ENCODE assay signal across 9 cellular contexts in genomic region chr19:41426952-41427646, GRCh38.
A peak's percentile ranks its signal among the peaks of the same experiment; 100 is the strongest.
DNase-seq lines count a peak whose midpoint lies in the region; ATAC-seq and TF ChIP-seq lines count a peak whose summit lies in the region.
"Had no signal": no experiment of that assay in that cellular context is flagged by ENCODE, and none has a peak within 500 bp of the region (broad histone marks: within the 10 kb centered on the region; RNA-seq: fewer than 3 reads in every experiment).

Gene B3GNT8 (minus strand): TSS chr19:41427374. CDS start chr19:41426778, 596 bp downstream.

- H3K4me3 Mint-ChIP-seq in memory B cell, result peak within 1 kb of the TSS; percentile 15

- H2AFZ ChIP-seq in DND-41 (ENCODE audit: low read depth, low read length), result no peak within 1 kb of the TSS

- TF ChIP-seq CTCF in DND-41 (IDR thresholded peaks at IDR 0.05; ENCODE audit: borderline replicate concordance, extremely low read depth, low read length, poor library complexity, severe bottlenecking), result no peak

- H3K27ac ChIP-seq in DND-41 (ENCODE audit: low read length), result no peak within 1 kb of the TSS
- H3K27ac ChIP-seq in effector memory CD4-positive, alpha-beta T cell (ENCODE audit: insufficient read depth, low read length, poor library complexity, severe bottlenecking), result peak within 1 kb of the TSS; percentile 60

- no peaks in the 10 kb centered on the region for H3K9me3 ChIP-seq in DND-41 (ENCODE audit: insufficient read depth, low read length, severe bottlenecking)
- H3K9me3 ChIP-seq in effector memory CD4-positive, alpha-beta T cell (ENCODE audit: control insufficient read depth, low read length), result no peaks in the 10 kb centered on the region

- no peak within 1 kb of the TSS for H3K4me2 ChIP-seq in DND-41 (ENCODE audit: insufficient read depth, low read length)

- no peaks in the 10 kb centered on the region for H3K4me1 ChIP-seq in DND-41 (ENCODE audit: insufficient read depth, low read length)
- peaks cover 23% of the 10 kb centered on the region for H3K4me1 ChIP-seq in effector memory CD4-positive, alpha-beta T cell (ENCODE audit: control insufficient read depth, insufficient read depth, low read length, poor library complexity, severe bottlenecking)

- peaks cover 50% of the 10 kb centered on the region for H3K36me3 ChIP-seq in DND-41 (ENCODE audit: insufficient read depth, low read length)
- peaks cover 24% of the 10 kb centered on the region for H3K36me3 ChIP-seq in effector memory CD4-positive, alpha-beta T cell (ENCODE audit: control insufficient read depth, insufficient read depth, low read length)

- DNase-seq in DND-41 (peak; percentile 51), NCI-H128 (lab: John Stamatoyannopoulos, UW; ENCODE audit: unreplicated experiment) (peak; percentile 47), memory B cell (ENCODE audit: low spot score in 2 of 2) (no peak), NCI-H774 (lab: John Stamatoyannopoulos, UW) (no peak)
- peak; percentile 23 to 28 for DNase-seq in activated CD4-positive, alpha-beta T cell treated with anti-CD3 and anti-CD28 coated beads, Interleukin-2, amount 50 U/mL, for 4 hours
- peak; percentile 11 to 41 (median 28) for DNase-seq in effector memory CD4-positive, alpha-beta T cell
- peak; percentile 21 to 39 for DNase-seq in stimulated activated CD8-positive, alpha-beta memory T cell treated with anti-CD3 and anti-CD28 coated beads, Interleukin-7, amount 100 ng/mL, for 48 hours (ENCODE audit: extremely low read depth in 1 of 2, low read depth in 1 of 2)

- peak; percentile 59 for ATAC-seq in DND-41 (ENCODE audit: insufficient read depth, low read depth)
- ATAC-seq in memory B cell (ENCODE audit: low read depth), result no peak
- no peak for ATAC-seq in HG02840 (IDR thresholded peaks at IDR 0.05; ENCODE audit: low FRiP score, unreplicated experiment)

- H3K9ac ChIP-seq in DND-41 (ENCODE audit: low read depth, low read length), result no peak within 1 kb of the TSS

- H3K79me2 ChIP-seq in DND-41 (ENCODE audit: insufficient read depth, low read length), result no peaks in the 10 kb centered on the region

- peaks cover 14% of the 10 kb centered on the region for H3K36me3 Mint-ChIP-seq in memory B cell

- peaks cover 10% of the 10 kb centered on the region for H3K4me1 Mint-ChIP-seq in memory B cell

- H3K27me3 ChIP-seq in DND-41 (ENCODE audit: insufficient read depth, low read length, poor library complexity), result no peaks in the 10 kb centered on the region
- no peaks in the 10 kb centered on the region for H3K27me3 ChIP-seq in effector memory CD4-positive, alpha-beta T cell (replicated peaks; ENCODE audit: control insufficient read depth, insufficient read depth, low read length, poor library complexity, severe bottlenecking)

- H3K4me3 ChIP-seq in DND-41 (ENCODE audit: low read depth in 1 of 2, low read length in 2 of 2), result no peak within 1 kb of the TSS
- peak within 1 kb of the TSS; percentile 55 for H3K4me3 ChIP-seq in effector memory CD4-positive, alpha-beta T cell (ENCODE audit: insufficient read depth, low read depth, low read length, poor library complexity, severe bottlenecking)

- no peaks in the 10 kb centered on the region for H3K27me3 Mint-ChIP-seq in memory B cell
- H3K27me3 Mint-ChIP-seq: IgD-negative memory B cell had no signal

- H3K27ac Mint-ChIP-seq in memory B cell, result peak within 1 kb of the TSS; percentile 14

- no peaks in the 10 kb centered on the region for H3K9me3 Mint-ChIP-seq in memory B cell
- H3K9me3 Mint-ChIP-seq: IgD-negative memory B cell had no signal

- H4K20me1 ChIP-seq in DND-41 (ENCODE audit: insufficient read depth, low read length), result peaks cover 4% of the 10 kb centered on the region; the same call in 1 of the 2 replicates

Comparison
In these comparisons a context has a peak if more than half of its experiments do, and no peak if none do; other contexts are left out.
1. DNase-seq: peak in DND-41 (single experiment), NCI-H128 (single experiment), activated CD4-positive, alpha-beta T cell treated with anti-CD3 and anti-CD28 coated beads, Interleukin-2, amount 50 U/mL, for 4 hours (2 of 2), effector memory CD4-positive, alpha-beta T cell (3 of 3) and stimulated activated CD8-positive, alpha-beta memory T cell treated with anti-CD3 and anti-CD28 coated beads, Interleukin-7, amount 100 ng/mL, for 48 hours (2 of 2); none in memory B cell (0 of 2) and NCI-H774 (single experiment).